Comparison of ENCODE assay signal across 8 cellular contexts in genomic region chr17:21127508-21128077, GRCh38. TPM values are rescaled to one million over a fixed set of nuclear protein-coding genes. Genes with fewer than 3 reads are reported as not detected.
DNase-seq lines count a peak whose midpoint lies in the region; ATAC-seq and TF ChIP-seq lines count a peak whose summit lies in the region.

No MANE protein-coding gene starts in this region.

- H3K9me3 ChIP-seq in DND-41 (ENCODE audit: insufficient read depth, low read length, severe bottlenecking): peaks cover 3% of the 10 kb centered on the region
- no peaks in the 10 kb centered on the region for H3K9me3 ChIP-seq in PC-3 (ENCODE audit: low read length)
- no peaks in the 10 kb centered on the region for H3K9me3 ChIP-seq in osteoblast (ENCODE audit: low read depth, low read length)

- intact Hi-C loops in PC-3 (cut with micrococcal nuclease): no loop called here

- H3K4me2 ChIP-seq in DND-41 (ENCODE audit: insufficient read depth, low read length) (peak overlapping the region; percentile 82), PC-3 (ENCODE audit: low read length) (peak overlapping the region; percentile 95), osteoblast (ENCODE audit: insufficient read depth, low read length) (peak overlapping the region; percentile 89)

- H3K27ac ChIP-seq in DND-41 (ENCODE audit: low read length) (peak overlapping the region; percentile 72), PC-3 (ENCODE audit: low read length) (peak overlapping the region; percentile 63), osteoblast (ENCODE audit: low read depth, low read length) (peak overlapping the region; percentile 85)

- peak overlapping the region; percentile 69 for H3K9ac ChIP-seq in DND-41 (ENCODE audit: low read depth, low read length)
- H3K9ac ChIP-seq in PC-3 (ENCODE audit: low read length): peak overlapping the region; percentile 85

- H3K36me3 ChIP-seq in DND-41 (ENCODE audit: insufficient read depth, low read length) (no peaks in the 10 kb centered on the region; the same call in 1 of the 2 replicates), PC-3 (ENCODE audit: low read depth, low read length) (no peaks in the 10 kb centered on the region), osteoblast (ENCODE audit: insufficient read depth, low read length) (no peaks in the 10 kb centered on the region)

- H3F3A ChIP-seq in PC-3 (ENCODE audit: low read length, unreplicated experiment): no peaks in the 10 kb centered on the region

- H3K27me3 ChIP-seq in DND-41 (ENCODE audit: insufficient read depth, low read length, poor library complexity) (no peaks in the 10 kb centered on the region), PC-3 (ENCODE audit: low read length) (no peaks in the 10 kb centered on the region), osteoblast (ENCODE audit: insufficient read depth, low read length) (peaks cover 11% of the 10 kb centered on the region)

- CTCF ChIA-PET in PC-3 (lab: Charles Lee): interaction anchor here (0.5 to 1.3 kb wide), 2 partner anchors 160 to 330 kb away, joined by 3 to 7 read pairs; no protein-coding TSS in a partner anchor

- BruUV-seq in PC-3 (replicated peaks; lab: Mats Ljungman, UMichigan): no TSS peak

- DNase-seq in DND-41 (no peak), PC-3 (peak; percentile 15), epithelial cell of esophagus (ENCODE audit: low read depth) (peak; percentile 11), osteoblast (ENCODE audit: insufficient read length, low spot score, missing footprints) (no peak), NCI-H1417 (lab: John Stamatoyannopoulos, UW) (no peak), NOMO-1 (lab: John Stamatoyannopoulos, UW; ENCODE audit: unreplicated experiment in 2 of 2) (no peak), NCI-H1694 treated with DMSO at 0.1 percent for 48 hours (lab: John Stamatoyannopoulos, UW) (no peak)

- H3K9me2 ChIP-seq in PC-3 (replicated peaks; ENCODE audit: low read length): no peaks in the 10 kb centered on the region

- ATAC-seq in DND-41 (ENCODE audit: insufficient read depth, low read depth) (no peak), PC-3 (no peak), HG02884 (IDR thresholded peaks at IDR 0.05; ENCODE audit: unreplicated experiment) (no peak)

- TF ChIP-seq CTCF in DND-41 (IDR thresholded peaks at IDR 0.05; ENCODE audit: borderline replicate concordance, extremely low read depth, low read length, poor library complexity, severe bottlenecking): no peak
- TF ChIP-seq CTCF in PC-3 (conservative IDR thresholded peaks at IDR 0.05; ENCODE audit: low read depth, low read length): no peak
- no peak for TF ChIP-seq CTCF in epithelial cell of esophagus (IDR thresholded peaks at IDR 0.05; ENCODE audit: insufficient read depth, low read depth, low read length, missing control alignments)
- no peak for TF ChIP-seq CTCF in osteoblast (IDR thresholded peaks at IDR 0.05; ENCODE audit: extremely low read depth, low read depth, low read length)

- H3K4me3 ChIP-seq in DND-41 (ENCODE audit: low read depth in 1 of 2, low read length in 2 of 2) (peak overlapping the region; percentile 58 to 80), PC-3 (ENCODE audit: low read length) (peak overlapping the region; percentile 86), epithelial cell of esophagus (ENCODE audit: low read length) (peak overlapping the region; percentile 94), osteoblast (ENCODE audit: insufficient read depth, low read length) (peak overlapping the region; percentile 87)

- H4K20me1 ChIP-seq in DND-41 (ENCODE audit: insufficient read depth, low read length) (no peaks in the 10 kb centered on the region; the same call in 1 of the 2 replicates), PC-3 (ENCODE audit: low read length) (no peaks in the 10 kb centered on the region), osteoblast (ENCODE audit: insufficient read depth, low read length) (no peaks in the 10 kb centered on the region)

- H2AFZ ChIP-seq in DND-41 (ENCODE audit: low read depth, low read length) (peak overlapping the region; percentile 83), PC-3 (ENCODE audit: low read length) (peak overlapping the region; percentile 83), osteoblast (ENCODE audit: low read length) (peak overlapping the region; percentile 95)

- peaks cover 29% of the 10 kb centered on the region for H3K79me2 ChIP-seq in DND-41 (ENCODE audit: insufficient read depth, low read length)
- H3K79me2 ChIP-seq in PC-3 (ENCODE audit: low read length): peaks cover 52% of the 10 kb centered on the region
- H3K79me2 ChIP-seq in osteoblast (ENCODE audit: insufficient read depth, low read length): peaks cover 35% of the 10 kb centered on the region

- H3K4me1 ChIP-seq in DND-41 (ENCODE audit: insufficient read depth, low read length) (peaks cover 24% of the 10 kb centered on the region), PC-3 (ENCODE audit: insufficient read depth, low read length) (peaks cover 11% of the 10 kb centered on the region), osteoblast (ENCODE audit: insufficient read depth, low read length) (peaks cover 13% of the 10 kb centered on the region)

- POLR2A ChIA-PET in PC-3 (lab: Charles Lee; ENCODE audit: unreplicated experiment): no interaction called here

RNA-seq across cellular contexts. Expression of gene DHRS7B, which starts 0.8 kb away (rescaled TPM):
- total RNA-seq in PC-3 (2014; rRNA removed) (29.5 and 38.4 TPM in 2 replicates), osteoblast (15.2 and 19.4 TPM in 2 replicates)

Comparison
In these comparisons a context has a peak if more than half of its experiments do, and no peak if none do; other contexts are left out.
1. DNase-seq: peak in PC-3 (single experiment) and epithelial cell of esophagus (single experiment); none in DND-41 (single experiment), osteoblast (single experiment), NCI-H1417 (0 of 3), NOMO-1 (0 of 2) and NCI-H1694 treated with DMSO at 0.1 percent for 48 hours (single experiment).
2. Peak in every context shown above with its lines, with median percentiles within 50 percentile points of each other: H2AFZ ChIP-seq, H3K27ac ChIP-seq, H3K4me2 ChIP-seq and H3K4me3 ChIP-seq.